20 cellular contexts compared by ENCODE assay signal in the genomic region with DNA sequence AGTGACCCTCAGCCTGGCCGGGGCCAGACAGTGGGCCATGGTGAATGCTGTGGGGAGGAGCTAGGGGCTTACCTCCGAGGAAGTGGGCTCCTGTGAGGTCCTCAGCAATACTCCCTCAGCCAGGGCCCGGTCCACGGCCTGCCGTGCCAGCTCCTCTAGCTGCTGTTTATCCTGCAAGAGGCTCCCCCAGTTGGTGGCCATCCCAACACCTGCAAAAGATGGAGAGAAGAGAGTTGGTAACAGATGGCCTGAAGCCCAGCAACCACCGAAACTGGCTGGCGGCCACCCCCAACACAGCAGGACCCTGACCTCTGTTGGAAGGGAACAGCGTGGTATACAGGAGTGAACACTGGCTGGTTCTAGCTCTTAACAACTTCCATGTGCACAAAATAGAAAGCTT. TPM values are rescaled to one million over a fixed set of nuclear protein-coding genes. Genes with fewer than 3 reads are reported as not detected.
DNase-seq lines count a peak whose midpoint lies in the region; ATAC-seq, FAIRE-seq and TF ChIP-seq lines count a peak whose summit lies in the region.
"Had no signal": no experiment of that assay in that cellular context is flagged by ENCODE, and none has a peak within 500 bp of the region (broad histone marks: within the 10 kb centered on the region; RNA-seq: fewer than 3 reads in every experiment).

No MANE protein-coding gene starts in this region.

- no peak overlapping the region for H2AFZ ChIP-seq in GM12878 (ENCODE audit: control insufficient read depth, low read depth, low read length)

- no peak overlapping the region for H3K27ac ChIP-seq in GM12878 (ENCODE audit: control insufficient read depth, insufficient read depth)
- no peak overlapping the region for H3K27ac ChIP-seq in liver (ENCODE audit: low read depth in 1 of 2, low read length in 2 of 2)
- H3K27ac ChIP-seq: WERI-Rb-1 had no signal

- no peaks in the 10 kb centered on the region for H3K27me3 Mint-ChIP-seq in activated T-cell treated with anti-CD3 and anti-CD28 coated beads, Interleukin-2, amount 50 U/mL, for 4 hours (ENCODE audit: low read depth)

- no peak for FAIRE-seq in GM12878 (lab: Jason Lieb, UNC)
- FAIRE-seq: GM19239 had no signal

- intact Hi-C loops in GM12878 (cut with micrococcal nuclease; ENCODE audit: unreplicated experiment): no loop called here

- H3K4me3 Mint-ChIP-seq in activated T-cell treated with anti-CD3 and anti-CD28 coated beads, Interleukin-2, amount 50 U/mL, for 4 hours: no peak overlapping the region
- H3K4me3 Mint-ChIP-seq: activated CD8-positive, alpha-beta T cell treated with anti-CD3 and anti-CD28 coated beads, Interleukin-2, amount 10 ng/mL, durations not matched to agents 7 days and 5 days; activated T-cell treated with anti-CD3 and anti-CD28 coated beads, Interleukin-2, amount 50 U/mL, for 72 hours; CD8-positive, alpha-beta T cell; HFFc6; T-helper 1 cell treated with Interleukin-12 subunit alpha and Interleukin-12 subunit beta and Interleukin-4 antibody, amounts not matched to agents 30 μg/mL and 1 μg/mL, for 36 hours had no signal

- no peak for TF ChIP-seq POLR2A in GM12878 (IDR thresholded peaks at IDR 0.05; ENCODE audit: low read depth, low read length)

- SMC1A ChIA-PET in GM12878 (lab: Charles Lee; ENCODE audit: uncharacterized antibody, unreplicated experiment): interaction anchor here (0.6 to 1.4 kb wide), 5 partner anchors 48 to 1586 kb away, joined by 3 to 7 read pairs (median 3); partner anchors contain the start of gene ACSS2

- H3K36me3 ChIP-seq in GM12878 (ENCODE audit: control insufficient read depth in 2 of 2, insufficient read depth in 2 of 2, low read length in 1 of 2) (peaks cover 0 to 3% of the 10 kb centered on the region in 2 experiments; a peak in 2 of 4 replicates), liver (ENCODE audit: control insufficient read depth in 4 of 4, insufficient read depth in 3 of 4, low read depth in 1 of 4, low read length in 3 of 4) (peaks cover 0 to under 1% (median under 1%) of the 10 kb centered on the region in 4 donors)

- H3K4me3 ChIP-seq in GM12878 (no peak overlapping the region), liver (ENCODE audit: low read depth in 1 of 3, low read length in 3 of 3) (no peak overlapping the region)

- no peaks in the 10 kb centered on the region for H3K9me3 ChIP-seq in GM12878 (replicated peaks; ENCODE audit: control insufficient read depth, insufficient read depth, low read length)
- H3K9me3 ChIP-seq in liver (ENCODE audit: control insufficient read depth in 4 of 4, low read length in 3 of 4): no peaks in the 10 kb centered on the region

- POLR2A ChIA-PET in GM12878 (lab: Charles Lee): interaction anchor here (2.0 kb wide), 1 partner anchor 76 kb away, joined by 7 read pairs; the partner anchor contains the start of gene ACSS2

- 65% methylated on average over 5 of the region's 8 CpGs for WGBS in GM12878 (ENCODE audit: insufficient coverage, insufficient replicate concordance, low lambda C conversion rate, missing lambda C conversion rate)
- WGBS in liver: 70% methylated on average over 8 of the region's 8 CpGs

- 0 out of 2 replicates have a peak, but pooled peaks cover 2% of the 10 kb centered on the region for H3K79me2 ChIP-seq in GM12878 (ENCODE audit: control insufficient read depth, insufficient read depth, low read length)

- H4K20me1 ChIP-seq in GM12878 (ENCODE audit: control insufficient read depth, insufficient read depth): no peaks in the 10 kb centered on the region

- H3K9ac ChIP-seq in GM12878 (ENCODE audit: control insufficient read depth, insufficient read depth, low read length) (no peak overlapping the region; the same call in 1 of the 2 replicates), liver (ENCODE audit: low read depth in 1 of 2, low read length in 2 of 2) (no peak overlapping the region)

- peaks cover 15% of the 10 kb centered on the region for H3K36me3 Mint-ChIP-seq in activated T-cell treated with anti-CD3 and anti-CD28 coated beads, Interleukin-2, amount 50 U/mL, for 4 hours (ENCODE audit: insufficient read depth)

- no peak for ATAC-seq in GM12878
- ATAC-seq in activated T-cell treated with anti-CD3 and anti-CD28 coated beads, Interleukin-2, amount 50 U/mL, for 4 hours: no peak
- ATAC-seq: activated CD8-positive, alpha-beta T cell treated with anti-CD3 and anti-CD28 coated beads, Interleukin-2, amount 10 ng/mL, durations not matched to agents 7 days and 5 days; activated T-cell treated with anti-CD3 and anti-CD28 coated beads, Interleukin-2, amount 50 U/mL, for 72 hours; CD8-positive, alpha-beta T cell had no signal

- no TSS peak for BruUV-seq in GM12878 (replicated peaks; lab: Mats Ljungman, UMichigan)

- TF ChIP-seq CTCF in GM12878 (IDR thresholded peaks at IDR 0.05 in 2 of 3, conservative IDR thresholded peaks at IDR 0.05 in 1 of 3; ENCODE audit: control insufficient read depth in 2 of 3, extremely low read depth in 1 of 3, insufficient read depth in 1 of 3, low read depth in 3 of 3, low read length in 3 of 3): no peak
- TF ChIP-seq CTCF in liver (IDR thresholded peaks at IDR 0.05; ENCODE audit: low read depth, low read length, missing input control): no peak

- CTCF ChIA-PET in GM12878 (lab: Yijun Ruan, JAX): interaction anchor here (2.7 kb wide), 1 partner anchor 78 kb away, joined by 13 read pairs; the partner anchor contains the start of gene GGT7

- peaks cover 8% of the 10 kb centered on the region for H3K4me1 ChIP-seq in GM12878 (ENCODE audit: control insufficient read depth, insufficient read depth, low read length)
- H3K4me1 ChIP-seq in liver (ENCODE audit: control insufficient read depth in 4 of 4, insufficient read depth in 4 of 4, low read length in 3 of 4): peaks cover 0 to 25% (median 19%) of the 10 kb centered on the region in 4 donors

- H3K4me2 ChIP-seq in GM12878 (ENCODE audit: control insufficient read depth, insufficient read depth): peak overlapping the region; percentile 44; the same call in 1 of the 2 replicates

- no peak for TF ChIP-seq EP300 in GM12878 (IDR thresholded peaks at IDR 0.05; ENCODE audit: borderline replicate concordance in 1 of 2, control insufficient read depth in 1 of 2, low read depth in 2 of 2, low read length in 2 of 2)

- in situ Hi-C loops in G401 (cut with HindIII; ENCODE audit: low sequenced_read_pairs): no loop called here
- in situ Hi-C loops in GM12878 (cut with MboI): no loop called here

- H3K9me3 Mint-ChIP-seq in activated T-cell treated with anti-CD3 and anti-CD28 coated beads, Interleukin-2, amount 50 U/mL, for 4 hours: no peaks in the 10 kb centered on the region
- H3K9me3 Mint-ChIP-seq: activated T-cell treated with anti-CD3 and anti-CD28 coated beads, Interleukin-2, amount 50 U/mL, for 72 hours; CD8-positive, alpha-beta T cell; T-helper 1 cell treated with Interleukin-12 subunit alpha and Interleukin-12 subunit beta and Interleukin-4 antibody, amounts not matched to agents 30 μg/mL and 1 μg/mL, for 36 hours had no signal

- H3K4me1 Mint-ChIP-seq in activated T-cell treated with anti-CD3 and anti-CD28 coated beads, Interleukin-2, amount 50 U/mL, for 4 hours (ENCODE audit: low read depth): peaks cover 18% of the 10 kb centered on the region

- RAD21 ChIA-PET in GM12878 (lab: Charles Lee; ENCODE audit: unreplicated experiment): interaction anchor here (1.3 to 2.4 kb wide), 2 partner anchors 75 to 78 kb away, joined by 4 to 6 read pairs; partner anchors contain the start of gene ACSS2

- no peak for TF ChIP-seq RAD21 in GM12878 (IDR thresholded peaks at IDR 0.05; ENCODE audit: insufficient read depth, low read depth, low read length)
- TF ChIP-seq RAD21 in liver (IDR thresholded peaks at IDR 0.05): no peak

- H3K27me3 ChIP-seq in GM12878 (replicated peaks in 1 of 2; ENCODE audit: control insufficient read depth in 2 of 2, insufficient read depth in 2 of 2, low read length in 1 of 2) (no peaks in the 10 kb centered on the region), liver (ENCODE audit: control insufficient read depth in 4 of 4, insufficient read depth in 4 of 4, low read length in 3 of 4) (no peaks in the 10 kb centered on the region)

- DNase-seq in G401 (ENCODE audit: low spot score) (peak; percentile 22), NCI-H2227 treated with DMSO at 0.1 percent for 48 hours (lab: John Stamatoyannopoulos, UW) (peak; percentile 49), GM12878 (ENCODE audit: low read depth, low spot score) (no peak), retina (no peak), cerebellar nuclear complex (lab: John Stamatoyannopoulos, UW) (no peak)
- DNase-seq in NK-92 treated with Interleukin-12 subunit alpha and Interleukin-12 subunit beta, amount 100 ng/mL, for 24 hours (lab: John Stamatoyannopoulos, UW): no peak
- DNase-seq in activated T-cell treated with anti-CD3 and anti-CD28 coated beads, Interleukin-2, amount 50 U/mL, for 4 hours: no peak
- DNase-seq: activated CD8-positive, alpha-beta T cell treated with anti-CD3 and anti-CD28 coated beads, Interleukin-2, amount 10 ng/mL, durations not matched to agents 7 days and 5 days; activated T-cell treated with anti-CD3 and anti-CD28 coated beads, Interleukin-2, amount 50 U/mL, for 72 hours; caudate nucleus; CD8-positive, alpha-beta T cell; effector CD8-positive, alpha-beta T cell; HFFc6; NCI-H1930; NCI-H524 treated with DMSO at 0.1 percent for 48 hours; SHP77; WERI-Rb-1 had no signal

RNA-seq across cellular contexts. Expression of gene GSS, which starts 4.0 kb away (rescaled TPM):
- total RNA-seq in G401 (2014; rRNA removed; shearing (Covaris generic)): 104 and 112 TPM in 2 replicates
- 28.6 and 36.4 TPM in 2 replicates for total RNA-seq in GM12878 (2013; cell fraction: nucleolus; rRNA removed)
- 76.8 and 89.5 TPM in 2 replicates for total RNA-seq in GM12878 (2014; rRNA removed)
- total RNA-seq in GM12878 (2014; rRNA removed; fragmentation: Illumina TruSeq; extraction: Trizol): 56.6 and 57.3 TPM in 2 replicates
- 62.7 and 66.3 TPM in 2 replicates for total RNA-seq in GM12878 (2021)
- polyA plus RNA-seq in GM12878 (2011; ENCODE audit: low read depth): 27.4 TPM
- 45.7 and 65.8 TPM in 2 replicates for polyA plus RNA-seq in GM12878 (2011; rRNA removed)
- polyA plus RNA-seq in GM12878 (2011; cell fraction: cytosol; rRNA removed): 67.0 and 79.0 TPM in 2 replicates
- polyA plus RNA-seq in GM12878 (2011; cell fraction: nucleus; rRNA removed): 81.9 and 92.0 TPM in 2 replicates
- polyA plus RNA-seq in GM12878 (2012): 36.8 and 40.4 TPM in 2 replicates
- 49.8 and 69.0 TPM in 2 replicates for polyA plus RNA-seq in GM12878 (2014; fragmentation: Illumina TruSeq; extraction: Trizol)
- 10 to 100 TPM; 12.7 to 39.5 TPM for polyA plus RNA-seq in GM12878 (2014; fragmentation: Nextera tagmentation; extraction: Ambion mirVana)
- polyA plus RNA-seq in GM12878 (2014; rRNA removed): 78.8 and 79.5 TPM in 2 replicates
- 100 to 1,000 TPM; 106 to 120 TPM for polyA plus RNA-seq in GM12878 (2016; fragmentation: Nextera tagmentation; extraction: Ambion mirVana)
- 39.4 and 51.5 TPM in 2 replicates for polyA minus RNA-seq in GM12878 (2011; rRNA and poly(A)+ RNA removed)
- 16.6 and 16.8 TPM in 2 replicates for polyA minus RNA-seq in GM12878 (2011; cell fraction: cytosol; rRNA and poly(A)+ RNA removed)
- 24.3 and 29.4 TPM in 2 replicates for polyA minus RNA-seq in GM12878 (2011; cell fraction: nucleus; rRNA and poly(A)+ RNA removed)
- total RNA-seq in liver: 10 to 100 TPM; 20.8 to 38.8 TPM
- 10 to 100 TPM; 33.2 to 37.6 TPM for polyA plus RNA-seq in liver
- total RNA-seq in activated T-cell treated with anti-CD3 and anti-CD28 coated beads, Interleukin-2, amount 50 U/mL, for 4 hours: 10 to 100 TPM; 47.8 to 56.2 (median 51.3) TPM

RNA-seq across cellular contexts. Expression of gene MYH7B, which starts 4.0 kb away (rescaled TPM):
- total RNA-seq in G401 (2014; rRNA removed; shearing (Covaris generic)): 0.06 and 0.24 TPM in 2 replicates
- 1.3 and 1.4 TPM in 2 replicates for total RNA-seq in GM12878 (2013; cell fraction: nucleolus; rRNA removed)
- total RNA-seq in GM12878 (2014; rRNA removed): under 0.01 TPM in 1 of 2 replicates, not detected in the other
- 0.04 TPM in 1 of 2 replicates, not detected in the other for total RNA-seq in GM12878 (2014; rRNA removed; fragmentation: Illumina TruSeq; extraction: Trizol)
- 0.13 TPM in 1 of 2 replicates, not detected in the other for total RNA-seq in GM12878 (2021)
- 0.55 TPM for polyA plus RNA-seq in GM12878 (2011; ENCODE audit: low read depth)
- 0.09 and 0.22 TPM in 2 replicates for polyA plus RNA-seq in GM12878 (2011; rRNA removed)
- 0.09 and 0.12 TPM in 2 replicates for polyA plus RNA-seq in GM12878 (2011; cell fraction: cytosol; rRNA removed)
- 0.69 and 0.98 TPM in 2 replicates for polyA plus RNA-seq in GM12878 (2011; cell fraction: nucleus; rRNA removed)
- polyA plus RNA-seq in GM12878 (2012): 0.43 and 1.1 TPM in 2 replicates
- polyA plus RNA-seq in GM12878 (2014; fragmentation: Illumina TruSeq; extraction: Trizol): 0.01 TPM in 1 of 2 replicates, not detected in the other
- polyA plus RNA-seq in GM12878 (2014; fragmentation: Nextera tagmentation; extraction: Ambion mirVana): not detected
- polyA plus RNA-seq in GM12878 (2014; rRNA removed): 0.20 and 0.37 TPM in 2 replicates
- polyA plus RNA-seq in GM12878 (2016; fragmentation: Nextera tagmentation; extraction: Ambion mirVana): under 1 TPM; 0.25 to 0.40 TPM
- polyA minus RNA-seq in GM12878 (2011; rRNA and poly(A)+ RNA removed): 0.15 TPM in 1 of 2 replicates, not detected in the other
- polyA minus RNA-seq in GM12878 (2011; cell fraction: cytosol; rRNA and poly(A)+ RNA removed): not detected in 2 replicates
- polyA minus RNA-seq in GM12878 (2011; cell fraction: nucleus; rRNA and poly(A)+ RNA removed): not detected in 2 replicates
- total RNA-seq in liver: under 1 TPM; 0.25 to 0.33 TPM
- polyA plus RNA-seq in liver: under 1 TPM; 0.12 to 0.24 TPM
- total RNA-seq in activated T-cell treated with anti-CD3 and anti-CD28 coated beads, Interleukin-2, amount 50 U/mL, for 4 hours: under 1 TPM; 0.10 to 0.60 (median 0.37) TPM

Comparison
In these comparisons a context has a peak if more than half of its experiments do, and no peak if none do; other contexts are left out.
1. DNase-seq: peak in G401 (single experiment) and NCI-H2227 treated with DMSO at 0.1 percent for 48 hours (single experiment); none in GM12878 (single experiment), NK-92 treated with Interleukin-12 subunit alpha and Interleukin-12 subunit beta, amount 100 ng/mL, for 24 hours (single experiment), retina (single experiment), cerebellar nuclear complex (0 of 2) and activated T-cell treated with anti-CD3 and anti-CD28 coated beads, Interleukin-2, amount 50 U/mL, for 4 hours (single experiment).